23 cellular contexts compared by ENCODE assay signal in genomic region chr22:42725606-42726355, GRCh38. TPM values are rescaled to one million over a fixed set of nuclear protein-coding genes. Genes with fewer than 3 reads are reported as not detected.
A peak's percentile ranks its signal among the peaks of the same experiment; 100 is the strongest.
DNase-seq lines count a peak whose midpoint lies in the region; ATAC-seq, FAIRE-seq and TF ChIP-seq lines count a peak whose summit lies in the region.
"Had no signal": no experiment of that assay in that cellular context is flagged by ENCODE, and none has a peak within 500 bp of the region (broad histone marks: within the 10 kb centered on the region; RNA-seq: fewer than 3 reads in every experiment).

No MANE protein-coding gene starts in this region.

- H3K9me3 ChIP-seq in A549 (no peaks in the 10 kb centered on the region), IMR-90 (ENCODE audit: control insufficient read depth, insufficient read depth, low read length) (no peaks in the 10 kb centered on the region), H1 (ENCODE audit: insufficient read depth in 2 of 2, low read depth in 1 of 2, low read length in 1 of 2) (no peaks in the 10 kb centered on the region), osteoblast (ENCODE audit: low read depth, low read length) (no peaks in the 10 kb centered on the region), upper lobe of right lung (no peaks in the 10 kb centered on the region)
- H3K9me3 ChIP-seq: BE2C had no signal

- H3K79me2 ChIP-seq in H1 (ENCODE audit: control insufficient read depth in 1 of 2, insufficient read depth in 2 of 2, low read length in 2 of 2) (no peaks in the 10 kb centered on the region), osteoblast (ENCODE audit: insufficient read depth, low read length) (no peaks in the 10 kb centered on the region)

- peaks cover 9% of the 10 kb centered on the region; the same call in 1 of the 2 replicates for H3K9me1 ChIP-seq in IMR-90 (ENCODE audit: insufficient read depth, low read length)

- DNase-seq in A549 (ENCODE audit: low read depth in 1 of 2, low spot score in 1 of 2) (no peak), IMR-90 (no peak), H1 (ENCODE audit: low read depth in 1 of 2, low spot score in 2 of 2) (no peak), osteoblast (ENCODE audit: insufficient read length, low spot score, missing footprints) (peak; percentile 13), NCI-H1048 (lab: John Stamatoyannopoulos, UW) (no peak), upper lobe of right lung (no peak), GM12891 (ENCODE audit: insufficient read length, low spot score) (no peak), GM20000 (ENCODE audit: low spot score) (no peak)
- DNase-seq: BE2C; Calu3; CD4-positive, alpha-beta memory T cell; NCI-H1417; NCI-H187; NCI-H2107; NCI-H510A; NCI-H748 treated with DMSO at 0.1 percent for 48 hours; NK-92 treated with Interleukin-12 subunit alpha and Interleukin-12 subunit beta, amount 100 ng/mL, for 24 hours had no signal

- H2BK5ac ChIP-seq in IMR-90 (ENCODE audit: low read depth, low read length, poor library complexity, severe bottlenecking) = no peak overlapping the region
- H2BK5ac ChIP-seq in H1 (ENCODE audit: low read depth, low read length) = no peak overlapping the region

- H4K8ac ChIP-seq in IMR-90 (ENCODE audit: low read depth in 2 of 2, low read length in 2 of 2) (peak overlapping the region in 1 of 2 experiments; percentile 7; a peak in 1 of 4 replicates), H1 (ENCODE audit: extremely low read depth, insufficient read depth, low read length) (no peak overlapping the region)

- intact Hi-C loops in IMR-90 (cut with micrococcal nuclease) (no loop called here), upper lobe of right lung (cut with DNase I) (no loop called here)

- no peak overlapping the region; the same call in 1 of the 2 replicates for H2BK20ac ChIP-seq in IMR-90 (ENCODE audit: low read depth, low read length)
- H2BK20ac ChIP-seq in H1 (ENCODE audit: low read length) = 0 out of 2 replicates have a peak overlapping the region, but pooled peaks have one; percentile 10

- H2BK15ac ChIP-seq in IMR-90 (ENCODE audit: low read depth, low read length) = peak overlapping the region; percentile 32; the same call in 1 of the 3 replicates
- H2BK15ac ChIP-seq in H1 (ENCODE audit: low read length) = peak overlapping the region; percentile 63; the same call in 1 of the 2 replicates

- H4K91ac ChIP-seq in IMR-90 (ENCODE audit: insufficient read depth, low read depth, low read length) (0 out of 2 replicates have a peak overlapping the region, but pooled peaks have one; percentile 32), H1 (replicated peaks; ENCODE audit: insufficient read length, low read length) (no peak overlapping the region)

- in situ Hi-C loops in IMR-90 (cut with MboI; ENCODE audit: low sequenced_read_pairs) = no loop called here

- ATAC-seq in A549 = no peak
- no peak for ATAC-seq in IMR-90 (ENCODE audit: low read depth)
- ATAC-seq in upper lobe of right lung = no peak
- ATAC-seq: HCT116, K562, Right ventricle myocardium inferior had no signal

- H3K56ac ChIP-seq in IMR-90 (ENCODE audit: extremely low read depth, insufficient read depth, low read length) (no peak overlapping the region), H1 (replicated peaks; ENCODE audit: insufficient read length, low read depth, low read length) (no peak overlapping the region)

- no peaks in the 10 kb centered on the region for H4K20me1 ChIP-seq in IMR-90 (ENCODE audit: insufficient read depth, low read length)
- no peaks in the 10 kb centered on the region for H4K20me1 ChIP-seq in H1 (replicated peaks in 1 of 2; ENCODE audit: control insufficient read depth in 1 of 2, insufficient read depth in 2 of 2, low read length in 2 of 2)
- no peaks in the 10 kb centered on the region for H4K20me1 ChIP-seq in osteoblast (ENCODE audit: insufficient read depth, low read length)

- H3K36me3 ChIP-seq in IMR-90 (ENCODE audit: control insufficient read depth, insufficient read depth, low read length) = no peaks in the 10 kb centered on the region
- no peaks in the 10 kb centered on the region for H3K36me3 ChIP-seq in H1 (ENCODE audit: control insufficient read depth in 2 of 4, insufficient read depth in 4 of 4, low read length in 3 of 4)
- no peaks in the 10 kb centered on the region for H3K36me3 ChIP-seq in osteoblast (ENCODE audit: insufficient read depth, low read length)
- no peaks in the 10 kb centered on the region for H3K36me3 ChIP-seq in upper lobe of right lung
- H3K36me3 ChIP-seq: BE2C had no signal

- TF ChIP-seq POLR2A in A549 (IDR thresholded peaks at IDR 0.05; ENCODE audit: low read length) (no peak), IMR-90 (IDR thresholded peaks at IDR 0.05; ENCODE audit: low read depth, low read length) (no peak), H1 (IDR thresholded peaks at IDR 0.05; ENCODE audit: control extremely low read depth in 1 of 2, low read depth in 2 of 2, low read length in 2 of 2) (no peak), GM12891 (IDR thresholded peaks at IDR 0.05; ENCODE audit: low read depth, low read length) (no peak)

- peak overlapping the region; percentile 1; the same call in 1 of the 2 replicates for H2BK120ac ChIP-seq in IMR-90 (ENCODE audit: low read depth, low read length)
- H2BK120ac ChIP-seq in H1 (replicated peaks; ENCODE audit: low read depth, low read length) = no peak overlapping the region

- H3K27me3 ChIP-seq in IMR-90 (ENCODE audit: control insufficient read depth, insufficient read depth, low read length) (no peaks in the 10 kb centered on the region), H1 (replicated peaks in 1 of 4; ENCODE audit: control insufficient read depth in 3 of 4, extremely low read depth in 1 of 4, insufficient read depth in 3 of 4, low read length in 3 of 4) (peaks cover 2 to 11% (median 10%) of the 10 kb centered on the region in 4 experiments), osteoblast (ENCODE audit: insufficient read depth, low read length) (peaks cover 3% of the 10 kb centered on the region), upper lobe of right lung (peaks cover 6% of the 10 kb centered on the region)

- CTCF ChIA-PET in A549 (lab: Yijun Ruan, JAX) (no interaction called here), IMR-90 (lab: Yijun Ruan, JAX) (no interaction called here), H1 (lab: Charles Lee; ENCODE audit: partially characterized antibody) (interaction anchor here (0.6 to 1.8 kb wide), 4 partner anchors 9 to 104 kb away, joined by 3 to 6 read pairs (median 4); no protein-coding TSS in a partner anchor)

- 75% methylated on average over 6 of the region's 6 CpGs for WGBS in A549 (ENCODE audit: missing lambda C conversion rate)
- no CpG with 5 or more reads among the region's 6 CpGs for WGBS in IMR-90 (ENCODE audit: extremely low coverage in 2 of 2, insufficient read length in 1 of 2), 2 experiments
- WGBS in H1 (ENCODE audit: extremely low coverage in 1 of 2, insufficient coverage in 1 of 2, insufficient read length in 1 of 2, insufficient replicate concordance in 2 of 2, low coverage in 1 of 2, low lambda C conversion rate in 2 of 2, missing lambda C conversion rate in 1 of 2), 2 experiments = 69% methylated on average over 6 of the region's 6 CpGs; no CpG with 5 or more reads in 1 of the 2 experiments

- peaks cover 0 to 6% of the 10 kb centered on the region in 2 experiments; a peak in 1 of 4 replicates for H3K79me1 ChIP-seq in IMR-90 (ENCODE audit: low read depth in 1 of 2, low read length in 2 of 2)
- no peaks in the 10 kb centered on the region for H3K79me1 ChIP-seq in H1 (ENCODE audit: low read depth, low read length)

- TF ChIP-seq RAD21 in A549 (conservative IDR thresholded peaks at IDR 0.05 in 1 of 2, IDR thresholded peaks at IDR 0.05 in 1 of 2) = no peak
- no peak for TF ChIP-seq RAD21 in IMR-90 (IDR thresholded peaks at IDR 0.05; ENCODE audit: low read length)
- no peak for TF ChIP-seq RAD21 in H1 (IDR thresholded peaks at IDR 0.05 in 1 of 2, conservative IDR thresholded peaks at IDR 0.05 in 1 of 2; ENCODE audit: low read depth in 2 of 2, low read length in 2 of 2)

- H2AK5ac ChIP-seq in IMR-90 (ENCODE audit: low read depth, low read length) (peak overlapping the region; percentile 75; the same call in 1 of the 2 replicates), H1 (ENCODE audit: low read depth, low read length) (no peak overlapping the region)

- H2AFZ ChIP-seq in IMR-90 (replicated peaks; ENCODE audit: low read length, poor library complexity) = no peak overlapping the region
- no peak overlapping the region for H2AFZ ChIP-seq in H1 (ENCODE audit: low read length)
- no peak overlapping the region for H2AFZ ChIP-seq in osteoblast (ENCODE audit: low read length)

- H3K4me1 ChIP-seq in A549 (peaks cover 10% of the 10 kb centered on the region; the same call in 2 of the 3 replicates), IMR-90 (ENCODE audit: control insufficient read depth, insufficient read depth, low read length) (peaks cover 8% of the 10 kb centered on the region), H1 (replicated peaks in 1 of 4; ENCODE audit: control insufficient read depth in 3 of 4, insufficient read depth in 4 of 4, low read length in 3 of 4) (peaks cover 2 to 7% (median 4%) of the 10 kb centered on the region in 4 experiments; a peak in 6 of 7 replicates), osteoblast (ENCODE audit: insufficient read depth, low read length) (peaks cover 15% of the 10 kb centered on the region), upper lobe of right lung (peaks cover 8% of the 10 kb centered on the region)
- H3K4me1 ChIP-seq: BE2C had no signal

- POLR2A ChIA-PET in A549 (lab: Yijun Ruan, JAX) (no interaction called here), IMR-90 (lab: Charles Lee; ENCODE audit: unreplicated experiment) (no interaction called here), H1 (lab: Charles Lee; ENCODE audit: partially characterized antibody) (interaction anchor here (0.7 to 1.8 kb wide), 2 partner anchors 15 to 131 kb away, joined by 3 to 4 read pairs; no protein-coding TSS in a partner anchor)

- no peak overlapping the region for H2BK12ac ChIP-seq in H1 (ENCODE audit: low read depth, low read length)

- H3K23ac ChIP-seq in IMR-90 (ENCODE audit: low read depth, low read length) (peak overlapping the region; percentile 51; the same call in 1 of the 2 replicates), H1 (ENCODE audit: insufficient read length) (no peak overlapping the region)

- peaks cover 6% of the 10 kb centered on the region for H3K23me2 ChIP-seq in H1 (ENCODE audit: low read depth, low read length)

- no TSS peak for BruUV-seq in IMR-90 (replicated peaks; lab: Mats Ljungman, UMichigan)

- no peak overlapping the region for H3K4me3 ChIP-seq in A549
- no peak overlapping the region for H3K4me3 ChIP-seq in IMR-90 (ENCODE audit: insufficient read depth, low read depth, low read length)
- no peak overlapping the region for H3K4me3 ChIP-seq in H1 (ENCODE audit: extremely low read depth in 1 of 4, insufficient read depth in 2 of 4, low read depth in 3 of 4, low read length in 4 of 4)
- H3K4me3 ChIP-seq in osteoblast (ENCODE audit: insufficient read depth, low read length) = no peak overlapping the region
- no peak overlapping the region for H3K4me3 ChIP-seq in upper lobe of right lung
- H3K4me3 ChIP-seq: K562 had no signal

- H3K9ac ChIP-seq in IMR-90 (ENCODE audit: low read depth, low read length) = no peak overlapping the region
- H3K9ac ChIP-seq in H1 (replicated peaks in 1 of 4; ENCODE audit: extremely low read depth in 1 of 4, low read depth in 3 of 4, low read length in 3 of 4) = no peak overlapping the region

- H2AK9ac ChIP-seq in IMR-90 (replicated peaks; ENCODE audit: low read depth, low read length, poor library complexity) = peak overlapping the region; percentile 70

- dilution Hi-C loops in IMR-90 (cut with HindIII; ENCODE audit: low sequenced_read_pairs, unreplicated experiment) = no loop called here

- TF ChIP-seq CTCF in A549 (IDR thresholded peaks at IDR 0.05) (no peak), IMR-90 (conservative IDR thresholded peaks at IDR 0.05; ENCODE audit: low read depth, low read length) (no peak), H1 (IDR thresholded peaks at IDR 0.05; ENCODE audit: control extremely low read depth in 1 of 3, insufficient read depth in 1 of 3, low read depth in 1 of 3, low read length in 3 of 3) (no peak), osteoblast (IDR thresholded peaks at IDR 0.05; ENCODE audit: extremely low read depth, low read depth, low read length) (no peak), upper lobe of right lung (IDR thresholded peaks at IDR 0.05) (no peak), GM20000 (IDR thresholded peaks at IDR 0.05; ENCODE audit: extremely low read depth, missing control alignments) (no peak)

- no peak overlapping the region for H4K5ac ChIP-seq in IMR-90 (ENCODE audit: low read depth, low read length)
- H4K5ac ChIP-seq in H1 (ENCODE audit: insufficient read length, low read depth, low read length) = no peak overlapping the region

- H3K27ac ChIP-seq in A549 = peak overlapping the region in 1 of 2 experiments; percentile 31; a peak in 1 of 6 replicates
- no peak overlapping the region for H3K27ac ChIP-seq in IMR-90 (ENCODE audit: insufficient read depth, low read length)
- no peak overlapping the region for H3K27ac ChIP-seq in H1 (ENCODE audit: low read depth, low read length)
- H3K27ac ChIP-seq in osteoblast (ENCODE audit: low read depth, low read length) = no peak overlapping the region
- no peak overlapping the region for H3K27ac ChIP-seq in upper lobe of right lung
- H3K27ac ChIP-seq: 22Rv1 had no signal

- TF ChIP-seq EP300 in A549 (IDR thresholded peaks at IDR 0.05) (no peak), H1 (IDR thresholded peaks at IDR 0.05; ENCODE audit: borderline replicate concordance in 1 of 2, low read depth in 2 of 2, low read length in 2 of 2) (no peak)

- H3K4me2 ChIP-seq in A549 (no peak overlapping the region), IMR-90 (ENCODE audit: low read depth, low read length) (no peak overlapping the region), H1 (ENCODE audit: insufficient read depth in 1 of 2, low read depth in 2 of 2, low read length in 2 of 2) (no peak overlapping the region), osteoblast (ENCODE audit: insufficient read depth, low read length) (no peak overlapping the region)

- FAIRE-seq in A549 (lab: Jason Lieb, UNC) (no peak), H1 (lab: Jason Lieb, UNC) (no peak), GM12891 (lab: Jason Lieb, UNC) (no peak)
- FAIRE-seq: K562, RCC 7860 had no signal

- H3K14ac ChIP-seq in IMR-90 (replicated peaks; ENCODE audit: low read depth, low read length) (peak overlapping the region; percentile 55; the same call in 1 of the 2 replicates), H1 (ENCODE audit: insufficient read length) (no peak overlapping the region)

- H3K18ac ChIP-seq in IMR-90 (ENCODE audit: low read depth, low read length) (no peak overlapping the region), H1 (ENCODE audit: extremely low read depth, low read length) (no peak overlapping the region)

- H3K4ac ChIP-seq in IMR-90 (ENCODE audit: low read depth, low read length) = peak overlapping the region; percentile 65
- no peak overlapping the region for H3K4ac ChIP-seq in H1 (replicated peaks; ENCODE audit: insufficient read length, low read depth, low read length)

RNA-seq across cellular contexts. Expression of gene A4GALT, which starts 5.1 kb away (rescaled TPM):
- polyA plus RNA-seq in A549 (2011; rRNA removed) (5.0 and 5.1 TPM in 2 replicates), A549 (2017; fragmentation: RNase III; extraction: RNeasy Plus Mini Kit Qiagen cat#74134 plus additional on column Dnase treatment) (6.0 to 9.2 TPM (median 7.8 TPM) in 3 replicates), IMR-90 (2012; rRNA removed) (6.1 and 6.3 TPM in 2 replicates), H1 (2011; rRNA removed) (7.2 and 13.1 TPM in 2 replicates)
- 9.1 and 14.2 TPM in 2 replicates for polyA plus RNA-seq in A549 (2012; cell fraction: cytosol; rRNA removed)
- polyA plus RNA-seq in A549 (2012; cell fraction: nucleus; rRNA removed) = 12.3 and 13.3 TPM in 2 replicates
- polyA minus RNA-seq in A549 (2011; rRNA and poly(A)+ RNA removed) = 6.2 and 6.8 TPM in 2 replicates
- total RNA-seq in IMR-90 (2012; rRNA removed) (1.6 and 1.9 TPM in 2 replicates), osteoblast (19.9 and 24.2 TPM in 2 replicates), upper lobe of right lung (25.7 TPM)
- 3.4 and 8.7 TPM in 2 replicates for polyA plus RNA-seq in IMR-90 (2012; cell fraction: cytosol; rRNA removed)
- 3.6 and 6.1 TPM in 2 replicates for polyA plus RNA-seq in IMR-90 (2012; cell fraction: nucleus; rRNA removed; ENCODE audit: low replicate concordance)
- total RNA-seq in H1 (2021; fragmentation: NEBNext Ultra II Directional; extraction: Animal tissue kit (Norgen Biotek cat#: 25700)) = 13.8 and 13.9 TPM in 2 replicates
- polyA plus RNA-seq in H1 (2011; cell fraction: cytosol; rRNA removed) = 9.2 TPM
- polyA plus RNA-seq in H1 (2011; cell fraction: nucleus; rRNA removed) = 11.9 TPM
- 6.9 to 12.0 TPM (median 8.7 TPM) in 4 replicates for polyA plus RNA-seq in H1 (2012, experiment 1 of 2)
- polyA plus RNA-seq in H1 (2012, experiment 2 of 2) = 7.6 TPM
- polyA plus RNA-seq in H1 (2013, experiment 1 of 2) = 10.5 TPM
- polyA plus RNA-seq in H1 (2013, experiment 2 of 2) = 11.0 TPM
- polyA minus RNA-seq in H1 (2011; rRNA and poly(A)+ RNA removed) = 3.9 and 7.0 TPM in 2 replicates
- 9.8 TPM for polyA minus RNA-seq in H1 (2011; cell fraction: cytosol; rRNA and poly(A)+ RNA removed)
- 9.6 TPM for polyA minus RNA-seq in H1 (2011; cell fraction: nucleus; rRNA and poly(A)+ RNA removed)
- polyA plus RNA-seq in GM12891 (2012; ENCODE audit: low read depth, missing spikeins) = 11.9 TPM
- total RNA-seq: SK-MEL-5 had no signal
- polyA plus RNA-seq: CD4-positive, alpha-beta memory T cell had no signal
